ENCODE assay signal across 8 cellular contexts in the genomic region with DNA sequence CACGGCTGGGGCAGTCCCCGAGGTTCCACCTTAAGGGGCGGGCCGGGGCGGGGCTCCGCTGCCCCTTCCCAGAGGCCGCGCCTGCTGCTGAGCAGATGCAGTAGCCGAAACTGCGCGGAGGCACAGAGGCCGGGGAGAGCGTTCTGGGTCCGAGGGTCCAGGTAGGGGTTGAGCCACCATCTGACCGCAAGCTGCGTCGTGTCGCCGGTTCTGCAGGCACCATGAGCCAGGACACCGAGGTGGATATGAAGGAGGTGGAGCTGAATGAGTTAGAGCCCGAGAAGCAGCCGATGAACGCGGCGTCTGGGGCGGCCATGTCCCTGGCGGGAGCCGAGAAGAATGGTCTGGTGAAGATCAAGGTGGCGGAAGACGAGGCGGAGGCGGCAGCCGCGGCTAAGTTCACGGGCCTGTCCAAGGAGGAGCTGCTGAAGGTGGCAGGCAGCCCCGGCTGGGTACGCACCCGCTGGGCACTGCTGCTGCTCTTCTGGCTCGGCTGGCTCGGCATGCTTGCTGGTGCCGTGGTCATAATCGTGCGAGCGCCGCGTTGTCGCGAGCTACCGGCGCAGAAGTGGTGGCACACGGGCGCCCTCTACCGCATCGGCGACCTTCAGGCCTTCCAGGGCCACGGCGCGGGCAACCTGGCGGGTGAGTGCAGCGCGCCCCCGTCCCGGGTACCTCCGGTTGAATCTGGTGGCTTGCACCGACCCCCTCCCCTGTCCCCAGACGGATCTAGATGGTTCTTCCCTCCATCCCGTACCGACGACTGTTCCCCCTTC. TPM values are rescaled to one million over a fixed set of nuclear protein-coding genes. Genes with fewer than 3 reads are reported as not detected.
A peak's percentile ranks its signal among the peaks of the same experiment; 100 is the strongest.
DNase-seq lines count a peak whose midpoint lies in the region; ATAC-seq and TF ChIP-seq lines count a peak whose summit lies in the region.

A gene (plus strand): TSS at position 94 of the 776 bp plus-strand sequence. CDS start 128 bp downstream, at position 222.

- no peaks in the 10 kb centered on the region for H3K27me3 ChIP-seq in gastroesophageal sphincter

- peak; percentile 97 to 98 for TF ChIP-seq POLR2A in gastroesophageal sphincter (IDR thresholded peaks at IDR 0.05)

- peak; percentile 56 for DNase-seq in GF-D8 (lab: John Stamatoyannopoulos, UW)
- DNase-seq in GOT3 (lab: John Stamatoyannopoulos, UW) = peak; percentile 77
- DNase-seq in LNCaP clone FGC (ENCODE audit: low read depth) = peak; percentile 69
- DNase-seq in SK-MEL-5 (ENCODE audit: low read depth, low spot score) = peak; percentile 82
- peak; percentile 91 for DNase-seq in activated naive CD4-positive, alpha-beta T cell treated with Interleukin-2 at 50 U/mL for 16 hours
- DNase-seq in occipital lobe (lab: John Stamatoyannopoulos, UW) = peak; percentile 87

- TF ChIP-seq CTCF in LNCaP clone FGC (IDR thresholded peaks at IDR 0.05; ENCODE audit: control insufficient read depth, extremely low read depth, insufficient read depth) (peak; percentile 87), gastroesophageal sphincter (IDR thresholded peaks at IDR 0.05) (peak in 3 of 4 experiments; percentile 69 to 94 (median 76))

- in situ Hi-C loops in SK-MEL-5 (cut with HindIII; ENCODE audit: low pct_unique_long_range_greater_than_20kb, low sequenced_read_pairs) = no loop called here

- no peak for TF ChIP-seq EP300 in gastroesophageal sphincter (IDR thresholded peaks at IDR 0.05)

- peaks cover 0 to 64% (median 32%) of the 10 kb centered on the region in 3 donors for H3K4me1 ChIP-seq in gastroesophageal sphincter

- H3K27ac ChIP-seq in gastroesophageal sphincter (peak within 1 kb of the TSS; percentile 95 to 99 (median 97)), temporal lobe (ENCODE audit: low read depth, low read length) (peak within 1 kb of the TSS; percentile 97)

- WGBS in gastroesophageal sphincter (ENCODE audit: low coverage in 1 of 2), 2 donors = 0% methylated on average over 12 to 20 of the region's 69 CpGs

- H3K9me3 ChIP-seq in gastroesophageal sphincter = no peaks in the 10 kb centered on the region

- H3K4me3 ChIP-seq in LNCaP clone FGC (ENCODE audit: low read depth, low read length) = peak within 1 kb of the TSS; percentile 79
- H3K4me3 ChIP-seq in gastroesophageal sphincter = peak within 1 kb of the TSS; percentile 85 to 93

- ATAC-seq in gastroesophageal sphincter = peak; percentile 91

- peaks cover 0 to 38% of the 10 kb centered on the region in 2 donors for H3K36me3 ChIP-seq in gastroesophageal sphincter

RNA-seq across cellular contexts. Expression of the gene that starts here (rescaled TPM):
- 734 and 765 TPM in 2 replicates for total RNA-seq in SK-MEL-5 (2014; rRNA removed; shearing (Covaris generic))
- polyA plus RNA-seq in SK-MEL-5 (2015; cell fraction: cytosol; rRNA removed) = 651 and 675 TPM in 2 replicates
- 631 and 764 TPM in 2 replicates for polyA plus RNA-seq in SK-MEL-5 (2015; cell fraction: nucleus; rRNA removed)
- total RNA-seq in gastroesophageal sphincter = 100 to 1,000 TPM in 1 of 4 donors, 10 to 100 TPM in 3; 66.9 to 144 (median 80.2) TPM
- 87.3 TPM for total RNA-seq in occipital lobe
- 66.9 TPM for total RNA-seq in temporal lobe

Comparison
In these comparisons a context has a peak if more than half of its experiments do, and no peak if none do; other contexts are left out.
1. Peak in every context shown above with its lines: DNase-seq, ATAC-seq, H3K4me3 ChIP-seq and H3K27ac ChIP-seq.